10 cellular contexts compared by ENCODE assay signal in genomic region chr17:18219016-18219415, GRCh38. TPM values are rescaled to one million over a fixed set of nuclear protein-coding genes. Genes with fewer than 3 reads are reported as not detected.
A peak's percentile ranks its signal among the peaks of the same experiment; 100 is the strongest.
DNase-seq lines count a peak whose midpoint lies in the region; ATAC-seq, FAIRE-seq and TF ChIP-seq lines count a peak whose summit lies in the region.
"Had no signal": no experiment of that assay in that cellular context is flagged by ENCODE, and none has a peak within 500 bp of the region (broad histone marks: within the 10 kb centered on the region; RNA-seq: fewer than 3 reads in every experiment).

No MANE protein-coding gene starts in this region.

- H3K4me3 Mint-ChIP-seq in nephron (no peak overlapping the region), type B pancreatic cell (no peak overlapping the region)

- FAIRE-seq in RCC 7860 (lab: Jason Lieb, UNC): peak; percentile 77

- TF ChIP-seq CTCF in nephron (IDR thresholded peaks at IDR 0.05; ENCODE audit: unreplicated experiment in 3 of 3) (no peak), type B pancreatic cell (conservative IDR thresholded peaks at IDR 0.05) (no peak)

- DNase-seq in EL: peak; percentile 81
- peak; percentile 30 for DNase-seq in RCC 7860 (ENCODE audit: low spot score)
- DNase-seq in ecto neural progenitor cell (ENCODE audit: low spot score): peak; percentile 47
- DNase-seq in type B pancreatic cell (ENCODE audit: extremely low spot score, unreplicated experiment): no peak
- DNase-seq in stimulated activated CD4-positive, alpha-beta T cell treated with anti-CD3 and anti-CD28 coated beads, Interleukin-1b, Interleukin-23, amount 100 ng/mL, for 48 hours: no peak
- DNase-seq: KG1, T-helper 9 cell had no signal

- H3K9me3 Mint-ChIP-seq in nephron (no peaks in the 10 kb centered on the region), type B pancreatic cell (no peaks in the 10 kb centered on the region)

- H3K4me1 Mint-ChIP-seq in nephron (peaks cover 31% of the 10 kb centered on the region), type B pancreatic cell (ENCODE audit: unreplicated experiment) (peaks cover 7% of the 10 kb centered on the region)

- H3K27me3 Mint-ChIP-seq in nephron (ENCODE audit: low read depth): peaks cover 6% of the 10 kb centered on the region
- no peaks in the 10 kb centered on the region for H3K27me3 Mint-ChIP-seq in type B pancreatic cell

- ATAC-seq in GM21717 (IDR thresholded peaks at IDR 0.05; ENCODE audit: unreplicated experiment): no peak
- ATAC-seq in HG02885 (IDR thresholded peaks at IDR 0.05; ENCODE audit: poor library complexity, unreplicated experiment): no peak

- H3K36me3 Mint-ChIP-seq in nephron (ENCODE audit: low read depth) (no peaks in the 10 kb centered on the region), type B pancreatic cell (no peaks in the 10 kb centered on the region)

- H3K27ac Mint-ChIP-seq in nephron: peak overlapping the region; percentile 56 to 77 (median 72)
- H3K27ac Mint-ChIP-seq in type B pancreatic cell: no peak overlapping the region

RNA-seq across cellular contexts. Expression of gene LLGL1, which starts 6.4 kb away (rescaled TPM):
- total RNA-seq in type B pancreatic cell (ENCODE audit: low replicate concordance): 35.1 and 61.2 TPM in 2 replicates

RNA-seq across cellular contexts. Expression of gene ALKBH5, which starts 35.4 kb away (rescaled TPM):
- total RNA-seq in type B pancreatic cell (ENCODE audit: low replicate concordance): 79.8 and 88.8 TPM in 2 replicates

RNA-seq across cellular contexts. Expression of gene FLII, which starts 39.5 kb away (rescaled TPM):
- total RNA-seq in type B pancreatic cell (ENCODE audit: low replicate concordance): 248 and 320 TPM in 2 replicates

RNA-seq across cellular contexts. Expression of gene MIEF2, which starts 41.4 kb away (rescaled TPM):
- total RNA-seq in type B pancreatic cell (ENCODE audit: low replicate concordance): 17.9 and 31.2 TPM in 2 replicates

Comparison
In these comparisons a context has a peak if more than half of its experiments do, and no peak if none do; other contexts are left out.
1. DNase-seq: peak in EL (single experiment), RCC 7860 (single experiment) and ecto neural progenitor cell (single experiment); none in type B pancreatic cell (single experiment) and stimulated activated CD4-positive, alpha-beta T cell treated with anti-CD3 and anti-CD28 coated beads, Interleukin-1b, Interleukin-23, amount 100 ng/mL, for 48 hours (single experiment).